Comparison of ENCODE assay signal across 8 cellular contexts in genomic region chr13:23466144-23467002, GRCh38. TPM values are rescaled to one million over a fixed set of nuclear protein-coding genes. Genes with fewer than 3 reads are reported as not detected.
DNase-seq lines count a peak whose midpoint lies in the region; ATAC-seq and TF ChIP-seq lines count a peak whose summit lies in the region.

No MANE protein-coding gene starts in this region.

- H3K79me2 ChIP-seq in DND-41 (ENCODE audit: insufficient read depth, low read length), result no peaks in the 10 kb centered on the region

- peak overlapping the region; percentile 70 for H3K4me3 Mint-ChIP-seq in activated naive CD4-positive, alpha-beta T cell treated with anti-CD3 and anti-CD28 coated beads, Interleukin-2, amount 50 U/mL, for 24 hours
- peak overlapping the region; percentile 57 for H3K4me3 Mint-ChIP-seq in osteocyte (ENCODE audit: unreplicated experiment)

- no peaks in the 10 kb centered on the region for H3K36me3 Mint-ChIP-seq in activated naive CD4-positive, alpha-beta T cell treated with anti-CD3 and anti-CD28 coated beads, Interleukin-2, amount 50 U/mL, for 24 hours
- no peaks in the 10 kb centered on the region for H3K36me3 Mint-ChIP-seq in osteocyte (ENCODE audit: unreplicated experiment)

- H3K9me3 ChIP-seq in DND-41 (ENCODE audit: insufficient read depth, low read length, severe bottlenecking) (no peaks in the 10 kb centered on the region), SK-N-MC (ENCODE audit: low read depth, low read length) (no peaks in the 10 kb centered on the region), thyroid gland (no peaks in the 10 kb centered on the region)

- peak; percentile 72 for DNase-seq in DND-41
- DNase-seq in Jurkat, Clone E6-1 (ENCODE audit: low read depth, low spot score), result peak; percentile 55
- peak; percentile 47 for DNase-seq in SK-N-MC (ENCODE audit: low read depth, low spot score)
- DNase-seq in glomerular endothelial cell (ENCODE audit: extremely low read depth, low read depth, low spot score), result peak; percentile 42
- no peak for DNase-seq in osteocyte (ENCODE audit: extremely low spot score, unreplicated experiment)
- peak; percentile 68 to 74 for DNase-seq in thyroid gland

- no peaks in the 10 kb centered on the region for H4K20me1 ChIP-seq in DND-41 (ENCODE audit: insufficient read depth, low read length)

- H3K9ac ChIP-seq in DND-41 (ENCODE audit: low read depth, low read length) (peak overlapping the region; percentile 50), SK-N-MC (ENCODE audit: insufficient read length) (peak overlapping the region; percentile 33)

- ATAC-seq in DND-41 (ENCODE audit: insufficient read depth, low read depth) (peak; percentile 95), GM21619 (IDR thresholded peaks at IDR 0.05; ENCODE audit: unreplicated experiment) (peak; percentile 85)

- H3K4me3 ChIP-seq in DND-41 (ENCODE audit: low read depth in 1 of 2, low read length in 2 of 2) (peak overlapping the region in 1 of 2 experiments; percentile 59; a peak in 2 of 4 replicates), SK-N-MC (peak overlapping the region; percentile 81), thyroid gland (replicated peaks in 1 of 3) (peak overlapping the region in 2 of 3 donors; percentile 31 to 38)
- H3K4me3 ChIP-seq in Jurkat, Clone E6-1 (ENCODE audit: low read length), result peak overlapping the region; percentile 45

- H3K36me3 ChIP-seq in DND-41 (ENCODE audit: insufficient read depth, low read length) (no peaks in the 10 kb centered on the region), SK-N-MC (ENCODE audit: insufficient read depth, low read length) (no peaks in the 10 kb centered on the region), thyroid gland (no peaks in the 10 kb centered on the region)

- no peaks in the 10 kb centered on the region for H3K9me3 Mint-ChIP-seq in activated naive CD4-positive, alpha-beta T cell treated with anti-CD3 and anti-CD28 coated beads, Interleukin-2, amount 50 U/mL, for 24 hours
- H3K9me3 Mint-ChIP-seq in osteocyte (ENCODE audit: unreplicated experiment), result no peaks in the 10 kb centered on the region

- no peaks in the 10 kb centered on the region for H3K27me3 Mint-ChIP-seq in activated naive CD4-positive, alpha-beta T cell treated with anti-CD3 and anti-CD28 coated beads, Interleukin-2, amount 50 U/mL, for 24 hours
- peaks cover 6% of the 10 kb centered on the region for H3K27me3 Mint-ChIP-seq in osteocyte (ENCODE audit: unreplicated experiment)

- H3K4me1 ChIP-seq in DND-41 (ENCODE audit: insufficient read depth, low read length) (peaks cover 17% of the 10 kb centered on the region), thyroid gland (peaks cover 0 to 5% of the 10 kb centered on the region in 2 donors)

- H2AFZ ChIP-seq in DND-41 (ENCODE audit: low read depth, low read length), result peak overlapping the region; percentile 81

- TF ChIP-seq CTCF in DND-41 (IDR thresholded peaks at IDR 0.05; ENCODE audit: borderline replicate concordance, extremely low read depth, low read length, poor library complexity, severe bottlenecking) (peak; percentile 74), osteocyte (IDR thresholded peaks at IDR 0.05) (peak; percentile 74), thyroid gland (IDR thresholded peaks at IDR 0.05) (peak in 4 of 6 experiments; percentile 56 to 64 (median 58))

- H3K4me1 Mint-ChIP-seq in activated naive CD4-positive, alpha-beta T cell treated with anti-CD3 and anti-CD28 coated beads, Interleukin-2, amount 50 U/mL, for 24 hours, result no peaks in the 10 kb centered on the region
- peaks cover 29% of the 10 kb centered on the region for H3K4me1 Mint-ChIP-seq in osteocyte (ENCODE audit: unreplicated experiment)

- H3K27me3 ChIP-seq in DND-41 (ENCODE audit: insufficient read depth, low read length, poor library complexity), result peaks cover 30% of the 10 kb centered on the region
- H3K27me3 ChIP-seq in thyroid gland, result no peaks in the 10 kb centered on the region

- H3K27ac Mint-ChIP-seq in activated naive CD4-positive, alpha-beta T cell treated with anti-CD3 and anti-CD28 coated beads, Interleukin-2, amount 50 U/mL, for 24 hours, result no peak overlapping the region
- no peak overlapping the region for H3K27ac Mint-ChIP-seq in osteocyte (ENCODE audit: unreplicated experiment)

- H3K27ac ChIP-seq in DND-41 (ENCODE audit: low read length) (no peak overlapping the region), SK-N-MC (no peak overlapping the region), thyroid gland (peak overlapping the region in 2 of 3 donors; percentile 43 to 69)

- no peak for TF ChIP-seq POLR2A in thyroid gland (IDR thresholded peaks at IDR 0.05)

- H3K4me2 ChIP-seq in DND-41 (ENCODE audit: insufficient read depth, low read length), result peak overlapping the region; percentile 97

- intact Hi-C loops in thyroid gland (cut with DNase I), result loop anchor here (5.0 kb wide), 2 partner anchors 241 to 406 kb away; no protein-coding TSS in a partner anchor

- 2 to 3% methylated on average over 29 to 30 of the region's 64 CpGs for WGBS in thyroid gland, 2 donors

RNA-seq across cellular contexts. Expression of gene SACS, which starts 32.9 kb away (rescaled TPM):
- 22.6 TPM for polyA plus RNA-seq in Jurkat, Clone E6-1 (2012; ENCODE audit: insufficient read depth, insufficient read length)
- total RNA-seq in glomerular endothelial cell (42.6 and 99.6 TPM in 2 replicates), osteocyte (32.1 and 33.6 TPM in 2 replicates), thyroid gland (1 to 10 TPM; 7.1 to 9.3 (median 8.3) TPM)

Comparison
In these comparisons a context has a peak if more than half of its experiments do, and no peak if none do; other contexts are left out.
1. H3K27ac ChIP-seq: peak in thyroid gland (2 of 3); none in DND-41 (single experiment) and SK-N-MC (single experiment).
2. Peak in every context shown above with its lines, with median percentiles within 50 percentile points of each other: CTCF ChIP-seq.